1 cellular context compared by ENCODE assay signal in the genomic region with DNA sequence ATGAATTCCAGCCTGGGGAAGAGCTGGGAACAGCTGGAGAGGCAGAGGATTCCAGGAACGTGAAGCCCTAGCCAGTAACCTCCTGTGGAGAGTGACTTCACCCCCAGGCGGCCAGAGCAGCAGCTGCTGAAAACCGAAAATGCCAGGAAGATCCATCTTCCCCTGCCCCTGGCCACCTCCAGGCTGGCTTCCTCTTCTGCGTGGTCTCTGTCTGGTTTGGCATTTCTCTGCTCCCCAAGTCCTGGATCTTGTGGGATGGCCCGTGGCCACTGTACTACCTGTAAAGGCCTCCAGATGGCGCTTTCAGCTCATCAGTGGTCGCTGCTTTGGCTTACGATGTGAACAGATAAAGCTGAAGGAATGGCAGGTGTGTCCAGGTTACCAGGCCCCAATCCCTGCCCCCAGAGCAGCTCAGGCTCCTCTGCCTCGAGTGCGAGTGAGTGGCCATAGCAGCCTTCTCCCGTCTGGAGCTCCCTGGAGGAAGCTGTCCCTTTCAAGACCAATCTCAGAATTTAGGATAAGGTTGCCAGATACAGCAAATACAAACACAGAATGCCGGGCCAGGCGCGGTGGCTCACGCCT.
TF ChIP-seq lines count a peak whose summit lies in the region.

No MANE protein-coding gene starts in this region.

TF ChIP-seq in K562, 482 proteins besides CTCF, POLR2A, EP300 and RAD21 (continued from another document and continues in another):
- TF ChIP-seq, protein P1, sequence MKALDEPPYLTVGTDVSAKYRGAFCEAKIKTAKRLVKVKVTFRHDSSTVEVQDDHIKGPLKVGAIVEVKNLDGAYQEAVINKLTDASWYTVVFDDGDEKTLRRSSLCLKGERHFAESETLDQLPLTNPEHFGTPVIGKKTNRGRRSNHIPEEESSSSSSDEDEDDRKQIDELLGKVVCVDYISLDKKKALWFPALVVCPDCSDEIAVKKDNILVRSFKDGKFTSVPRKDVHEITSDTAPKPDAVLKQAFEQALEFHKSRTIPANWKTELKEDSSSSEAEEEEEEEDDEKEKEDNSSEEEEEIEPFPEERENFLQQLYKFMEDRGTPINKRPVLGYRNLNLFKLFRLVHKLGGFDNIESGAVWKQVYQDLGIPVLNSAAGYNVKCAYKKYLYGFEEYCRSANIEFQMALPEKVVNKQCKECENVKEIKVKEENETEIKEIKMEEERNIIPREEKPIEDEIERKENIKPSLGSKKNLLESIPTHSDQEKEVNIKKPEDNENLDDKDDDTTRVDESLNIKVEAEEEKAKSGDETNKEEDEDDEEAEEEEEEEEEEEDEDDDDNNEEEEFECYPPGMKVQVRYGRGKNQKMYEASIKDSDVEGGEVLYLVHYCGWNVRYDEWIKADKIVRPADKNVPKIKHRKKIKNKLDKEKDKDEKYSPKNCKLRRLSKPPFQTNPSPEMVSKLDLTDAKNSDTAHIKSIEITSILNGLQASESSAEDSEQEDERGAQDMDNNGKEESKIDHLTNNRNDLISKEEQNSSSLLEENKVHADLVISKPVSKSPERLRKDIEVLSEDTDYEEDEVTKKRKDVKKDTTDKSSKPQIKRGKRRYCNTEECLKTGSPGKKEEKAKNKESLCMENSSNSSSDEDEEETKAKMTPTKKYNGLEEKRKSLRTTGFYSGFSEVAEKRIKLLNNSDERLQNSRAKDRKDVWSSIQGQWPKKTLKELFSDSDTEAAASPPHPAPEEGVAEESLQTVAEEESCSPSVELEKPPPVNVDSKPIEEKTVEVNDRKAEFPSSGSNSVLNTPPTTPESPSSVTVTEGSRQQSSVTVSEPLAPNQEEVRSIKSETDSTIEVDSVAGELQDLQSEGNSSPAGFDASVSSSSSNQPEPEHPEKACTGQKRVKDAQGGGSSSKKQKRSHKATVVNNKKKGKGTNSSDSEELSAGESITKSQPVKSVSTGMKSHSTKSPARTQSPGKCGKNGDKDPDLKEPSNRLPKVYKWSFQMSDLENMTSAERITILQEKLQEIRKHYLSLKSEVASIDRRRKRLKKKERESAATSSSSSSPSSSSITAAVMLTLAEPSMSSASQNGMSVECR (CRISPR knock-in tag; IDR thresholded peaks at IDR 0.05) = no peak
- TF ChIP-seq ZNF263 (CRISPR knock-in tag; IDR thresholded peaks at IDR 0.05; ENCODE audit: borderline replicate concordance) = no peak
- no peak for TF ChIP-seq XRCC4 (IDR thresholded peaks at IDR 0.05; ENCODE audit: extremely low read depth, insufficient read depth, insufficient read length)
- TF ChIP-seq POLR3A (IDR thresholded peaks at IDR 0.05; ENCODE audit: borderline replicate concordance, extremely low read depth, insufficient read depth, insufficient read length) = peak; percentile 46
- no peak for TF ChIP-seq NCOA6 (IDR thresholded peaks at IDR 0.05)
- no peak for TF ChIP-seq CBX8 (IDR thresholded peaks at IDR 0.05; ENCODE audit: borderline replicate concordance, extremely low read depth, low read depth, low read length, poor library complexity, severe bottlenecking)
- no peak for TF ChIP-seq BRD4 (IDR thresholded peaks at IDR 0.05)
- TF ChIP-seq SUPT5H (IDR thresholded peaks at IDR 0.05) = no peak
- no peak for TF ChIP-seq ARID1B (IDR thresholded peaks at IDR 0.05)
- TF ChIP-seq ARNT (IDR thresholded peaks at IDR 0.05) = 0 out of 4 replicates have a peak, but pooled peaks of 1 of the 2 experiments have one; percentile 45
- peak; percentile 93 for TF ChIP-seq STAG1 (CRISPR knock-in tag; IDR thresholded peaks at IDR 0.05; ENCODE audit: borderline replicate concordance)
- TF ChIP-seq NUFIP1 (IDR thresholded peaks at IDR 0.05; ENCODE audit: partially characterized antibody) = no peak
- no peak for TF ChIP-seq TAF9B (IDR thresholded peaks at IDR 0.05; ENCODE audit: partially characterized antibody)
- no peak for TF ChIP-seq SAFB2 (IDR thresholded peaks at IDR 0.05; ENCODE audit: borderline replicate concordance, low read depth, low read length, severe bottlenecking)
- TF ChIP-seq, protein P2, sequence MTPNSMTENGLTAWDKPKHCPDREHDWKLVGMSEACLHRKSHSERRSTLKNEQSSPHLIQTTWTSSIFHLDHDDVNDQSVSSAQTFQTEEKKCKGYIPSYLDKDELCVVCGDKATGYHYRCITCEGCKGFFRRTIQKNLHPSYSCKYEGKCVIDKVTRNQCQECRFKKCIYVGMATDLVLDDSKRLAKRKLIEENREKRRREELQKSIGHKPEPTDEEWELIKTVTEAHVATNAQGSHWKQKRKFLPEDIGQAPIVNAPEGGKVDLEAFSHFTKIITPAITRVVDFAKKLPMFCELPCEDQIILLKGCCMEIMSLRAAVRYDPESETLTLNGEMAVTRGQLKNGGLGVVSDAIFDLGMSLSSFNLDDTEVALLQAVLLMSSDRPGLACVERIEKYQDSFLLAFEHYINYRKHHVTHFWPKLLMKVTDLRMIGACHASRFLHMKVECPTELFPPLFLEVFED (CRISPR knock-in tag; conservative IDR thresholded peaks at IDR 0.05) = no peak
- no peak for TF ChIP-seq E2F3 (CRISPR knock-in tag; IDR thresholded peaks at IDR 0.05)
- no peak for TF ChIP-seq ZNF644 (tag; IDR thresholded peaks at IDR 0.05; ENCODE audit: low read depth)
- TF ChIP-seq HEY1 (CRISPR knock-in tag; IDR thresholded peaks at IDR 0.05; ENCODE audit: borderline replicate concordance) = no peak
- no peak for TF ChIP-seq BRCA1 (IDR thresholded peaks at IDR 0.05)
- no peak for TF ChIP-seq BRCA1 (CRISPR knock-in tag; IDR thresholded peaks at IDR 0.05)
- no peak for TF ChIP-seq CREBBP (IDR thresholded peaks at IDR 0.05; ENCODE audit: low read depth, low read length)
- TF ChIP-seq, protein P3, sequence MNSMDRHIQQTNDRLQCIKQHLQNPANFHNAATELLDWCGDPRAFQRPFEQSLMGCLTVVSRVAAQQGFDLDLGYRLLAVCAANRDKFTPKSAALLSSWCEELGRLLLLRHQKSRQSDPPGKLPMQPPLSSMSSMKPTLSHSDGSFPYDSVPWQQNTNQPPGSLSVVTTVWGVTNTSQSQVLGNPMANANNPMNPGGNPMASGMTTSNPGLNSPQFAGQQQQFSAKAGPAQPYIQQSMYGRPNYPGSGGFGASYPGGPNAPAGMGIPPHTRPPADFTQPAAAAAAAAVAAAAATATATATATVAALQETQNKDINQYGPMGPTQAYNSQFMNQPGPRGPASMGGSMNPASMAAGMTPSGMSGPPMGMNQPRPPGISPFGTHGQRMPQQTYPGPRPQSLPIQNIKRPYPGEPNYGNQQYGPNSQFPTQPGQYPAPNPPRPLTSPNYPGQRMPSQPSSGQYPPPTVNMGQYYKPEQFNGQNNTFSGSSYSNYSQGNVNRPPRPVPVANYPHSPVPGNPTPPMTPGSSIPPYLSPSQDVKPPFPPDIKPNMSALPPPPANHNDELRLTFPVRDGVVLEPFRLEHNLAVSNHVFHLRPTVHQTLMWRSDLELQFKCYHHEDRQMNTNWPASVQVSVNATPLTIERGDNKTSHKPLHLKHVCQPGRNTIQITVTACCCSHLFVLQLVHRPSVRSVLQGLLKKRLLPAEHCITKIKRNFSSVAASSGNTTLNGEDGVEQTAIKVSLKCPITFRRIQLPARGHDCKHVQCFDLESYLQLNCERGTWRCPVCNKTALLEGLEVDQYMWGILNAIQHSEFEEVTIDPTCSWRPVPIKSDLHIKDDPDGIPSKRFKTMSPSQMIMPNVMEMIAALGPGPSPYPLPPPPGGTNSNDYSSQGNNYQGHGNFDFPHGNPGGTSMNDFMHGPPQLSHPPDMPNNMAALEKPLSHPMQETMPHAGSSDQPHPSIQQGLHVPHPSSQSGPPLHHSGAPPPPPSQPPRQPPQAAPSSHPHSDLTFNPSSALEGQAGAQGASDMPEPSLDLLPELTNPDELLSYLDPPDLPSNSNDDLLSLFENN (IDR thresholded peaks at IDR 0.05; ENCODE audit: low read depth in 2 of 2, low read length in 2 of 2) = no peak
- peak in 1 of 2 experiments; percentile 59; a peak in 3 of 4 replicates for TF ChIP-seq MAZ (CRISPR knock-in tag; conservative IDR thresholded peaks at IDR 0.05 in 1 of 2, IDR thresholded peaks at IDR 0.05 in 1 of 2)
- TF ChIP-seq ZNF121 (CRISPR knock-in tag; conservative IDR thresholded peaks at IDR 0.05) = peak; percentile 64; the same call in 1 of the 2 replicates
- TF ChIP-seq ZBTB1 (CRISPR knock-in tag; IDR thresholded peaks at IDR 0.05; ENCODE audit: borderline replicate concordance, low read depth) = no peak
- TF ChIP-seq, protein P4, sequence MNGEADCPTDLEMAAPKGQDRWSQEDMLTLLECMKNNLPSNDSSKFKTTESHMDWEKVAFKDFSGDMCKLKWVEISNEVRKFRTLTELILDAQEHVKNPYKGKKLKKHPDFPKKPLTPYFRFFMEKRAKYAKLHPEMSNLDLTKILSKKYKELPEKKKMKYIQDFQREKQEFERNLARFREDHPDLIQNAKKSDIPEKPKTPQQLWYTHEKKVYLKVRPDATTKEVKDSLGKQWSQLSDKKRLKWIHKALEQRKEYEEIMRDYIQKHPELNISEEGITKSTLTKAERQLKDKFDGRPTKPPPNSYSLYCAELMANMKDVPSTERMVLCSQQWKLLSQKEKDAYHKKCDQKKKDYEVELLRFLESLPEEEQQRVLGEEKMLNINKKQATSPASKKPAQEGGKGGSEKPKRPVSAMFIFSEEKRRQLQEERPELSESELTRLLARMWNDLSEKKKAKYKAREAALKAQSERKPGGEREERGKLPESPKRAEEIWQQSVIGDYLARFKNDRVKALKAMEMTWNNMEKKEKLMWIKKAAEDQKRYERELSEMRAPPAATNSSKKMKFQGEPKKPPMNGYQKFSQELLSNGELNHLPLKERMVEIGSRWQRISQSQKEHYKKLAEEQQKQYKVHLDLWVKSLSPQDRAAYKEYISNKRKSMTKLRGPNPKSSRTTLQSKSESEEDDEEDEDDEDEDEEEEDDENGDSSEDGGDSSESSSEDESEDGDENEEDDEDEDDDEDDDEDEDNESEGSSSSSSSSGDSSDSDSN (IDR thresholded peaks at IDR 0.05; ENCODE audit: borderline replicate concordance in 1 of 2, low read depth in 2 of 2, low read length in 2 of 2) = 0 out of 4 replicates have a peak, but pooled peaks of 1 of the 2 experiments have one; percentile 55
- TF ChIP-seq, protein P5, sequence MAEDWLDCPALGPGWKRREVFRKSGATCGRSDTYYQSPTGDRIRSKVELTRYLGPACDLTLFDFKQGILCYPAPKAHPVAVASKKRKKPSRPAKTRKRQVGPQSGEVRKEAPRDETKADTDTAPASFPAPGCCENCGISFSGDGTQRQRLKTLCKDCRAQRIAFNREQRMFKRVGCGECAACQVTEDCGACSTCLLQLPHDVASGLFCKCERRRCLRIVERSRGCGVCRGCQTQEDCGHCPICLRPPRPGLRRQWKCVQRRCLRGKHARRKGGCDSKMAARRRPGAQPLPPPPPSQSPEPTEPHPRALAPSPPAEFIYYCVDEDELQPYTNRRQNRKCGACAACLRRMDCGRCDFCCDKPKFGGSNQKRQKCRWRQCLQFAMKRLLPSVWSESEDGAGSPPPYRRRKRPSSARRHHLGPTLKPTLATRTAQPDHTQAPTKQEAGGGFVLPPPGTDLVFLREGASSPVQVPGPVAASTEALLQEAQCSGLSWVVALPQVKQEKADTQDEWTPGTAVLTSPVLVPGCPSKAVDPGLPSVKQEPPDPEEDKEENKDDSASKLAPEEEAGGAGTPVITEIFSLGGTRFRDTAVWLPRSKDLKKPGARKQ (CRISPR knock-in tag; IDR thresholded peaks at IDR 0.05) = peak; percentile 80
- no peak for TF ChIP-seq NR2C2 (CRISPR knock-in tag; IDR thresholded peaks at IDR 0.05)
- TF ChIP-seq NR2C2 (tag; IDR thresholded peaks at IDR 0.05) = no peak
- no peak for TF ChIP-seq ZNF134 (CRISPR knock-in tag; conservative IDR thresholded peaks at IDR 0.05)
- no peak for TF ChIP-seq NR4A1 (CRISPR knock-in tag; IDR thresholded peaks at IDR 0.05)
- TF ChIP-seq NR4A1 (tag; IDR thresholded peaks at IDR 0.05) = peak; percentile 71; the same call in 1 of the 2 replicates
- peak; percentile 12; the same call in 1 of the 2 replicates for TF ChIP-seq CBFA2T3 (IDR thresholded peaks at IDR 0.05)
- TF ChIP-seq ZEB2 (IDR thresholded peaks at IDR 0.05) = peak; percentile 98
- TF ChIP-seq OTX1 (CRISPR knock-in tag; IDR thresholded peaks at IDR 0.05) = no peak
- TF ChIP-seq EP400 (IDR thresholded peaks at IDR 0.05) = 0 out of 2 replicates have a peak, but pooled peaks have one; percentile 30
- TF ChIP-seq, protein P6, sequence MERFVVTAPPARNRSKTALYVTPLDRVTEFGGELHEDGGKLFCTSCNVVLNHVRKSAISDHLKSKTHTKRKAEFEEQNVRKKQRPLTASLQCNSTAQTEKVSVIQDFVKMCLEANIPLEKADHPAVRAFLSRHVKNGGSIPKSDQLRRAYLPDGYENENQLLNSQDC (CRISPR knock-in tag; IDR thresholded peaks at IDR 0.05) = no peak
- TF ChIP-seq, protein P7, sequence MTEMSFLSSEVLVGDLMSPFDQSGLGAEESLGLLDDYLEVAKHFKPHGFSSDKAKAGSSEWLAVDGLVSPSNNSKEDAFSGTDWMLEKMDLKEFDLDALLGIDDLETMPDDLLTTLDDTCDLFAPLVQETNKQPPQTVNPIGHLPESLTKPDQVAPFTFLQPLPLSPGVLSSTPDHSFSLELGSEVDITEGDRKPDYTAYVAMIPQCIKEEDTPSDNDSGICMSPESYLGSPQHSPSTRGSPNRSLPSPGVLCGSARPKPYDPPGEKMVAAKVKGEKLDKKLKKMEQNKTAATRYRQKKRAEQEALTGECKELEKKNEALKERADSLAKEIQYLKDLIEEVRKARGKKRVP (CRISPR knock-in tag; IDR thresholded peaks at IDR 0.05) = no peak
- TF ChIP-seq, protein P8, sequence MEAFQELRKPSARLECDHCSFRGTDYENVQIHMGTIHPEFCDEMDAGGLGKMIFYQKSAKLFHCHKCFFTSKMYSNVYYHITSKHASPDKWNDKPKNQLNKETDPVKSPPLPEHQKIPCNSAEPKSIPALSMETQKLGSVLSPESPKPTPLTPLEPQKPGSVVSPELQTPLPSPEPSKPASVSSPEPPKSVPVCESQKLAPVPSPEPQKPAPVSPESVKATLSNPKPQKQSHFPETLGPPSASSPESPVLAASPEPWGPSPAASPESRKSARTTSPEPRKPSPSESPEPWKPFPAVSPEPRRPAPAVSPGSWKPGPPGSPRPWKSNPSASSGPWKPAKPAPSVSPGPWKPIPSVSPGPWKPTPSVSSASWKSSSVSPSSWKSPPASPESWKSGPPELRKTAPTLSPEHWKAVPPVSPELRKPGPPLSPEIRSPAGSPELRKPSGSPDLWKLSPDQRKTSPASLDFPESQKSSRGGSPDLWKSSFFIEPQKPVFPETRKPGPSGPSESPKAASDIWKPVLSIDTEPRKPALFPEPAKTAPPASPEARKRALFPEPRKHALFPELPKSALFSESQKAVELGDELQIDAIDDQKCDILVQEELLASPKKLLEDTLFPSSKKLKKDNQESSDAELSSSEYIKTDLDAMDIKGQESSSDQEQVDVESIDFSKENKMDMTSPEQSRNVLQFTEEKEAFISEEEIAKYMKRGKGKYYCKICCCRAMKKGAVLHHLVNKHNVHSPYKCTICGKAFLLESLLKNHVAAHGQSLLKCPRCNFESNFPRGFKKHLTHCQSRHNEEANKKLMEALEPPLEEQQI (IDR thresholded peaks at IDR 0.05) = no peak
- TF ChIP-seq NCOA2 (IDR thresholded peaks at IDR 0.05; ENCODE audit: partially characterized antibody in 2 of 2) = no peak
- TF ChIP-seq, protein P9, sequence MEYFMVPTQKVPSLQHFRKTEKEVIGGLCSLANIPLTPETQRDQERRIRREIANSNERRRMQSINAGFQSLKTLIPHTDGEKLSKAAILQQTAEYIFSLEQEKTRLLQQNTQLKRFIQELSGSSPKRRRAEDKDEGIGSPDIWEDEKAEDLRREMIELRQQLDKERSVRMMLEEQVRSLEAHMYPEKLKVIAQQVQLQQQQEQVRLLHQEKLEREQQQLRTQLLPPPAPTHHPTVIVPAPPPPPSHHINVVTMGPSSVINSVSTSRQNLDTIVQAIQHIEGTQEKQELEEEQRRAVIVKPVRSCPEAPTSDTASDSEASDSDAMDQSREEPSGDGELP (CRISPR knock-in tag; IDR thresholded peaks at IDR 0.05; ENCODE audit: borderline replicate concordance) = peak; percentile 77
- TF ChIP-seq PHB2 (IDR thresholded peaks at IDR 0.05; ENCODE audit: low read depth) = no peak
- TF ChIP-seq JUN (IDR thresholded peaks at IDR 0.05; ENCODE audit: borderline replicate concordance, low read depth, low read length) = 0 out of 2 replicates have a peak, but pooled peaks have one; percentile 38
- TF ChIP-seq JUN (CRISPR knock-in tag; IDR thresholded peaks at IDR 0.05; ENCODE audit: borderline replicate concordance) = no peak
- no peak for TF ChIP-seq ZNF586 (CRISPR knock-in tag; conservative IDR thresholded peaks at IDR 0.05)
- TF ChIP-seq TCFL5 (CRISPR knock-in tag; conservative IDR thresholded peaks at IDR 0.05) = no peak
